14 cellular contexts compared by ENCODE assay signal in the genomic region with DNA sequence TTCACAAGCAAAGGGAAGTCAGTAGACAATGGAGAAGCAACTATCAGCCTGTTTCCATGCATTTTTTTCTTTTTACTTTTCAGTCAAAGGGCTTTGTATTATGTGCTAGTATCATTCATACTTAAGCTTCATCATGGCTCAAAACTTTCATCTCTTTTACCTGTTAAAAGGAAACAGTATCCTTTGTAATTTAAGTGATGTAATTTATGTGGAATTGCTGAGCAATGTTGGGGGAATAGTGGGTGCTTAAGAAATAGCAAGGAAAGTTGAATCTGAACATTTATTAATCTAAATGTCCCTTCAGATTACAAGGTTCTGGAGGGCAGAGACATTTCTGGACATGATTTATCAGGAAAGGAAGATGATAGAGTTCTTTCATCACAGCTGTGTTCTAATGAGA.
"Had no signal": no experiment of that assay in that cellular context is flagged by ENCODE, and none has a peak within 500 bp of the region (broad histone marks: within the 10 kb centered on the region; RNA-seq: fewer than 3 reads in every experiment).

No MANE protein-coding gene starts in this region.

- H3K4me3 Mint-ChIP-seq: neural progenitor cell; T-helper 1 cell treated with Interleukin-12 subunit alpha and Interleukin-12 subunit beta and Interleukin-4 antibody, amounts not matched to agents 30 μg/mL and 1 μg/mL, for 36 hours had no signal

- H3K27me3 ChIP-seq: ascending aorta, cardiac muscle cell, neural progenitor cell, ovary, stomach had no signal

- H3K27ac ChIP-seq: ascending aorta, cardiac muscle cell, gastroesophageal sphincter, neural progenitor cell, ovary, stomach, thoracic aorta had no signal

- DNase-seq: activated CD8-positive, alpha-beta memory T cell treated with anti-CD3 and anti-CD28 coated beads, Interleukin-2, amount 50 U/mL, for 48 hours; kidney glomerular epithelial cell; ovary; stomach had no signal

- H3K9me3 Mint-ChIP-seq: neural progenitor cell had no signal

- H3K4me1 ChIP-seq: ascending aorta, gastroesophageal sphincter, neural progenitor cell, stomach had no signal

- H3K27ac Mint-ChIP-seq: neural progenitor cell; T-helper 1 cell treated with Interleukin-12 subunit alpha and Interleukin-12 subunit beta and Interleukin-4 antibody, amounts not matched to agents 30 μg/mL and 1 μg/mL, for 36 hours had no signal

- H3K4me1 Mint-ChIP-seq: neural progenitor cell had no signal

- FAIRE-seq: colon, endothelial cell of umbilical vein, TTC549 had no signal

- ATAC-seq: gastroesophageal sphincter, SK-N-SH treated with all-trans-retinoic acid at 6 μM for 48 hours had no signal

- H2AFZ ChIP-seq: neural progenitor cell had no signal

- H3K4me3 ChIP-seq: ascending aorta, cardiac muscle cell, gastroesophageal sphincter, neural progenitor cell, ovary, stomach, thoracic aorta had no signal

- H3K9me3 ChIP-seq: ascending aorta, gastroesophageal sphincter, ovary, stomach, thoracic aorta had no signal

- H3K4me2 ChIP-seq: neural progenitor cell had no signal

- H3K36me3 Mint-ChIP-seq: neural progenitor cell had no signal

- H3K36me3 ChIP-seq: ascending aorta, cardiac muscle cell, gastroesophageal sphincter, neural progenitor cell, ovary, stomach, thoracic aorta had no signal
